ENCODE assay signal across 9 cellular contexts in genomic region chr6:25006565-25007001, GRCh38.
A peak's percentile ranks its signal among the peaks of the same experiment; 100 is the strongest.
DNase-seq lines count a peak whose midpoint lies in the region; ATAC-seq and TF ChIP-seq lines count a peak whose summit lies in the region.
"Had no signal": no experiment of that assay in that cellular context is flagged by ENCODE, and none has a peak within 500 bp of the region (broad histone marks: within the 10 kb centered on the region; RNA-seq: fewer than 3 reads in every experiment).

No MANE protein-coding gene starts in this region.

- peak; percentile 28 for DNase-seq in COR-L47 (lab: John Stamatoyannopoulos, UW)
- peak; percentile 47 for DNase-seq in T-helper 2 cell treated with Interferon-gamma antibody and Interleukin-4, amounts not matched to agents 5 μg/mL and 100 μg/mL, for 36 hours (ENCODE audit: low spot score)
- no peak for DNase-seq in neural progenitor cell (ENCODE audit: low spot score)
- DNase-seq in HuH-7.5 (ENCODE audit: low spot score): no peak
- no peak for DNase-seq in inferior parietal cortex (ENCODE audit: extremely low spot score)
- no peak for DNase-seq in NCI-H2196 (lab: John Stamatoyannopoulos, UW; ENCODE audit: unreplicated experiment)

- H3K79me2 ChIP-seq in neural progenitor cell (ENCODE audit: low read depth): no peaks in the 10 kb centered on the region

- H3K4me2 ChIP-seq in neural progenitor cell: no peak overlapping the region

- H3K27ac ChIP-seq in esophagus (ENCODE audit: low read depth in 2 of 2, low read length in 1 of 2): peak overlapping the region; percentile 95 to 96
- no peak overlapping the region for H3K27ac ChIP-seq in neural progenitor cell

- H3K4me3 Mint-ChIP-seq in T-helper 2 cell treated with Interferon-gamma antibody and Interleukin-4, amounts not matched to agents 5 μg/mL and 100 μg/mL, for 36 hours: peak overlapping the region; percentile 73
- H3K4me3 Mint-ChIP-seq in neural progenitor cell: no peak overlapping the region
- H3K4me3 Mint-ChIP-seq: nephron had no signal

- no peaks in the 10 kb centered on the region for H3K36me3 ChIP-seq in esophagus (ENCODE audit: control insufficient read depth in 2 of 2, insufficient read depth in 2 of 2, low read length in 1 of 2)
- H3K36me3 ChIP-seq in neural progenitor cell: no peaks in the 10 kb centered on the region

- H3K27me3 ChIP-seq in esophagus (ENCODE audit: control insufficient read depth in 1 of 2, insufficient read depth in 2 of 2, low read length in 2 of 2) (no peaks in the 10 kb centered on the region), neural progenitor cell (no peaks in the 10 kb centered on the region)

- peaks cover 2% of the 10 kb centered on the region for H3K36me3 Mint-ChIP-seq in T-helper 2 cell treated with Interferon-gamma antibody and Interleukin-4, amounts not matched to agents 5 μg/mL and 100 μg/mL, for 36 hours (ENCODE audit: low read depth)
- H3K36me3 Mint-ChIP-seq in neural progenitor cell: no peaks in the 10 kb centered on the region

- TF ChIP-seq CTCF in neural progenitor cell (IDR thresholded peaks at IDR 0.05): no peak

- ATAC-seq in HG03095 (IDR thresholded peaks at IDR 0.05; ENCODE audit: unreplicated experiment): peak; percentile 37

- H3K9me3 Mint-ChIP-seq in T-helper 2 cell treated with Interferon-gamma antibody and Interleukin-4, amounts not matched to agents 5 μg/mL and 100 μg/mL, for 36 hours: no peaks in the 10 kb centered on the region
- no peaks in the 10 kb centered on the region for H3K9me3 Mint-ChIP-seq in neural progenitor cell
- H3K9me3 Mint-ChIP-seq: nephron had no signal

- no peaks in the 10 kb centered on the region for H3K27me3 Mint-ChIP-seq in T-helper 2 cell treated with Interferon-gamma antibody and Interleukin-4, amounts not matched to agents 5 μg/mL and 100 μg/mL, for 36 hours (ENCODE audit: low read depth)
- H3K27me3 Mint-ChIP-seq in neural progenitor cell (ENCODE audit: insufficient read depth, low read depth): peaks cover 4% of the 10 kb centered on the region

- H4K20me1 ChIP-seq in neural progenitor cell (ENCODE audit: low read depth): no peaks in the 10 kb centered on the region

- peaks cover 3 to 6% of the 10 kb centered on the region in 2 donors for H3K4me1 ChIP-seq in esophagus (ENCODE audit: control insufficient read depth in 2 of 2, insufficient read depth in 2 of 2, low read length in 1 of 2)
- H3K4me1 ChIP-seq in neural progenitor cell: peaks cover 7% of the 10 kb centered on the region

- H3K4me3 ChIP-seq in esophagus (ENCODE audit: low read depth in 1 of 2, low read length in 2 of 2) (no peak overlapping the region), neural progenitor cell (no peak overlapping the region)

- H3F3A ChIP-seq in neural progenitor cell (ENCODE audit: low read depth): no peaks in the 10 kb centered on the region

- no peak overlapping the region for H3K9ac ChIP-seq in neural progenitor cell

- H3K9me3 ChIP-seq in esophagus (ENCODE audit: control insufficient read depth in 2 of 2, insufficient read depth in 1 of 2, low read depth in 1 of 2, low read length in 1 of 2) (no peaks in the 10 kb centered on the region), neural progenitor cell (ENCODE audit: low read depth) (no peaks in the 10 kb centered on the region)

- H3K4me1 Mint-ChIP-seq in T-helper 2 cell treated with Interferon-gamma antibody and Interleukin-4, amounts not matched to agents 5 μg/mL and 100 μg/mL, for 36 hours (ENCODE audit: low read depth): peaks cover 66% of the 10 kb centered on the region
- H3K4me1 Mint-ChIP-seq in neural progenitor cell: peaks cover 19% of the 10 kb centered on the region

- 17 to 24% methylated on average over 3 of the region's 3 CpGs for WGBS in esophagus, 2 donors

- peak overlapping the region; percentile 90 for H3K27ac Mint-ChIP-seq in T-helper 2 cell treated with Interferon-gamma antibody and Interleukin-4, amounts not matched to agents 5 μg/mL and 100 μg/mL, for 36 hours
- no peak overlapping the region for H3K27ac Mint-ChIP-seq in neural progenitor cell

- peak overlapping the region; percentile 77 for H2AFZ ChIP-seq in neural progenitor cell (replicated peaks)

Comparison
In these comparisons a context has a peak if more than half of its experiments do, and no peak if none do; other contexts are left out.
1. DNase-seq: peak in COR-L47 (single experiment) and T-helper 2 cell treated with Interferon-gamma antibody and Interleukin-4, amounts not matched to agents 5 μg/mL and 100 μg/mL, for 36 hours (single experiment); none in neural progenitor cell (single experiment), HuH-7.5 (single experiment), inferior parietal cortex (single experiment) and NCI-H2196 (single experiment).